ENCODE assay signal across 8 cellular contexts in genomic region chr11:57513911-57514537, GRCh38. TPM values are rescaled to one million over a fixed set of nuclear protein-coding genes. Genes with fewer than 3 reads are reported as not detected.
DNase-seq lines count a peak whose midpoint lies in the region; ATAC-seq, FAIRE-seq and TF ChIP-seq lines count a peak whose summit lies in the region.

No MANE protein-coding gene starts in this region.

- CTCF ChIA-PET in H1 (lab: Charles Lee; ENCODE audit: partially characterized antibody), result interaction anchor here (0.7 to 25.4 kb wide), 10 partner anchors 13 to 168 kb away, joined by 3 to 1146 read pairs (median 4); partner anchors contain the start of gene TIMM10

- peak overlapping the region in 1 of 7 donors; percentile 13 for H3K27ac Mint-ChIP-seq in CD14-positive monocyte

- H3K4me3 ChIP-seq in HUES64 (ENCODE audit: low read length) (peak overlapping the region; percentile 70), WERI-Rb-1 (ENCODE audit: low read depth, low read length) (peak overlapping the region; percentile 78; the same call in 1 of the 2 replicates), H1 (ENCODE audit: extremely low read depth in 1 of 4, insufficient read depth in 2 of 4, low read depth in 3 of 4, low read length in 4 of 4) (peak overlapping the region; percentile 49 to 76 (median 68)), mucosa of rectum (ENCODE audit: low read length in 2 of 2) (peak overlapping the region; percentile 76 to 87), thymus (ENCODE audit: low read length) (peak overlapping the region; percentile 62)

- H2BK12ac ChIP-seq in H1 (ENCODE audit: low read depth, low read length), result peak overlapping the region; percentile 60; the same call in 1 of the 2 replicates

- H2AFZ ChIP-seq in H1 (ENCODE audit: low read length), result peak overlapping the region; percentile 48; the same call in 1 of the 2 replicates

- H3K56ac ChIP-seq in H1 (replicated peaks; ENCODE audit: insufficient read length, low read depth, low read length), result peak overlapping the region; percentile 8

- H3K4me2 ChIP-seq in H1 (ENCODE audit: insufficient read depth in 1 of 2, low read depth in 2 of 2, low read length in 2 of 2), result peak overlapping the region; percentile 56 to 95

- no peak overlapping the region for H4K5ac ChIP-seq in H1 (ENCODE audit: insufficient read length, low read depth, low read length)

- peaks cover 46% of the 10 kb centered on the region for H3K27me3 ChIP-seq in HUES64 (ENCODE audit: insufficient read depth, low read length)
- peaks cover 20% of the 10 kb centered on the region for H3K27me3 ChIP-seq in WERI-Rb-1 (ENCODE audit: insufficient read depth, low read depth, severe bottlenecking)
- H3K27me3 ChIP-seq in H1 (replicated peaks in 1 of 4; ENCODE audit: control insufficient read depth in 3 of 4, extremely low read depth in 1 of 4, insufficient read depth in 3 of 4, low read length in 3 of 4), result peaks cover 0 to 21% (median 10%) of the 10 kb centered on the region in 4 experiments; a peak in 4 of 7 replicates
- H3K27me3 ChIP-seq in mucosa of rectum (ENCODE audit: control insufficient read depth in 2 of 2, insufficient read depth in 2 of 2, low read length in 2 of 2), result no peaks in the 10 kb centered on the region
- peaks cover 13% of the 10 kb centered on the region for H3K27me3 ChIP-seq in thymus (ENCODE audit: control insufficient read depth, insufficient read depth)

- no peak for FAIRE-seq in H1 (lab: Jason Lieb, UNC)

- H3K4me1 ChIP-seq in HUES64 (ENCODE audit: insufficient read depth, low read length), result peaks cover 3% of the 10 kb centered on the region; the same call in 1 of the 2 replicates
- peaks cover 3 to 10% (median 5%) of the 10 kb centered on the region in 4 experiments for H3K4me1 ChIP-seq in H1 (replicated peaks in 1 of 4; ENCODE audit: control insufficient read depth in 3 of 4, insufficient read depth in 4 of 4, low read length in 3 of 4)
- peaks cover 6% of the 10 kb centered on the region in 2 donors for H3K4me1 ChIP-seq in mucosa of rectum (ENCODE audit: control insufficient read depth in 2 of 2, insufficient read depth in 2 of 2, low read length in 2 of 2)
- H3K4me1 ChIP-seq in thymus (ENCODE audit: control insufficient read depth, insufficient read depth, low read length), result peaks cover 2% of the 10 kb centered on the region

- peaks cover 0 to 17% of the 10 kb centered on the region in 2 experiments; a peak in 3 of 4 replicates for H3K79me2 ChIP-seq in H1 (ENCODE audit: control insufficient read depth in 1 of 2, insufficient read depth in 2 of 2, low read length in 2 of 2)

- POLR2A ChIA-PET in H1 (lab: Charles Lee; ENCODE audit: partially characterized antibody), result interaction anchor here (0.9 to 8.4 kb wide), 22 partner anchors 9 to 227 kb away, joined by 3 to 110 read pairs (median 8); partner anchors contain the start of genes RTN4RL2, SELENOH, SMTNL1 and TIMM10

- ATAC-seq in GM19455 (IDR thresholded peaks at IDR 0.05; ENCODE audit: unreplicated experiment), result peak; percentile 39

- intact Hi-C loops in CD14-positive monocyte (cut with micrococcal nuclease), result no loop called here

- no peak overlapping the region for H3K23ac ChIP-seq in H1 (ENCODE audit: insufficient read length)

- H3K14ac ChIP-seq in H1 (ENCODE audit: insufficient read length), result no peak overlapping the region

- 0 out of 2 replicates have a peak, but pooled peaks cover 2% of the 10 kb centered on the region for H3K79me1 ChIP-seq in H1 (ENCODE audit: low read depth, low read length)

- peaks cover 0 to 3% of the 10 kb centered on the region in 2 donors for H3K36me3 Mint-ChIP-seq in CD14-positive monocyte

- H2AK5ac ChIP-seq in H1 (ENCODE audit: low read depth, low read length), result 0 out of 2 replicates have a peak overlapping the region, but pooled peaks have one; percentile 13

- peak overlapping the region; percentile 22 for H4K91ac ChIP-seq in H1 (replicated peaks; ENCODE audit: insufficient read length, low read length)

- H3K4ac ChIP-seq in H1 (replicated peaks; ENCODE audit: insufficient read length, low read depth, low read length), result peak overlapping the region; percentile 66

- H2BK120ac ChIP-seq in H1 (replicated peaks; ENCODE audit: low read depth, low read length), result no peak overlapping the region

- peaks cover 1 to 13% (median 6%) of the 10 kb centered on the region in 3 donors for H3K27me3 Mint-ChIP-seq in CD14-positive monocyte (ENCODE audit: low read depth in 3 of 3)

- no peak overlapping the region for H2BK5ac ChIP-seq in H1 (ENCODE audit: low read depth, low read length)

- H3K9me3 Mint-ChIP-seq in CD14-positive monocyte, result peaks cover 0 to 3% (median 0%) of the 10 kb centered on the region in 7 donors

- H4K8ac ChIP-seq in H1 (ENCODE audit: extremely low read depth, insufficient read depth, low read length), result peak overlapping the region; percentile 91

- TF ChIP-seq CTCF in CD14-positive monocyte (IDR thresholded peaks at IDR 0.05), result no peak
- TF ChIP-seq CTCF in WERI-Rb-1 (IDR thresholded peaks at IDR 0.05; ENCODE audit: low read depth, low read length), result no peak
- no peak for TF ChIP-seq CTCF in H1 (IDR thresholded peaks at IDR 0.05; ENCODE audit: control extremely low read depth in 1 of 3, insufficient read depth in 1 of 3, low read depth in 1 of 3, low read length in 3 of 3)

- 7% methylated on average over 35 of the region's 35 CpGs for WGBS in HUES64
- WGBS in H1 (ENCODE audit: extremely low coverage in 1 of 2, insufficient coverage in 1 of 2, insufficient read length in 1 of 2, insufficient replicate concordance in 2 of 2, low coverage in 1 of 2, low lambda C conversion rate in 2 of 2, missing lambda C conversion rate in 1 of 2), 2 experiments, result 8% methylated on average over 35 of the region's 35 CpGs; no CpG with 5 or more reads in 1 of the 2 experiments
- 23% methylated on average over 35 of the region's 35 CpGs for WGBS in thymus

- no peak for TF ChIP-seq EP300 in H1 (IDR thresholded peaks at IDR 0.05; ENCODE audit: borderline replicate concordance in 1 of 2, low read depth in 2 of 2, low read length in 2 of 2)

- H4K20me1 ChIP-seq in H1 (replicated peaks in 1 of 2; ENCODE audit: control insufficient read depth in 1 of 2, insufficient read depth in 2 of 2, low read length in 2 of 2), result peaks cover 2 to 3% of the 10 kb centered on the region in 2 experiments

- H3K23me2 ChIP-seq in H1 (ENCODE audit: low read depth, low read length), result peaks cover 19% of the 10 kb centered on the region; the same call in 1 of the 2 replicates

- no peak; a peak in 1 of 3 replicates for TF ChIP-seq POLR2A in H1 (IDR thresholded peaks at IDR 0.05; ENCODE audit: control extremely low read depth in 1 of 2, low read depth in 2 of 2, low read length in 2 of 2)

- H3K9ac ChIP-seq in HUES64 (ENCODE audit: low read depth, low read length) (peak overlapping the region; percentile 69), H1 (replicated peaks in 1 of 4; ENCODE audit: extremely low read depth in 1 of 4, low read depth in 3 of 4, low read length in 3 of 4) (peak overlapping the region; percentile 46 to 77 (median 56); a peak in 6 of 7 replicates), mucosa of rectum (ENCODE audit: low read depth in 1 of 2, low read length in 2 of 2) (peak overlapping the region; percentile 60 to 71)

- H3K27ac ChIP-seq in HUES64 (ENCODE audit: low read depth, low read length) (no peak overlapping the region), WERI-Rb-1 (no peak overlapping the region), H1 (ENCODE audit: low read depth, low read length) (no peak overlapping the region), mucosa of rectum (ENCODE audit: low read depth in 2 of 2, low read length in 2 of 2) (no peak overlapping the region), thymus (ENCODE audit: low read depth) (no peak overlapping the region)

- DNase-seq in CD14-positive monocyte (ENCODE audit: low spot score) (no peak), WERI-Rb-1 (no peak), H1 (ENCODE audit: low read depth in 1 of 2, low spot score in 2 of 2) (no peak), middle frontal gyrus (ENCODE audit: extremely low spot score, low spot score) (no peak)

- no peak for TF ChIP-seq RAD21 in H1 (IDR thresholded peaks at IDR 0.05 in 1 of 2, conservative IDR thresholded peaks at IDR 0.05 in 1 of 2; ENCODE audit: low read depth in 2 of 2, low read length in 2 of 2)

- H3K4me3 Mint-ChIP-seq in CD14-positive monocyte, result peak overlapping the region; percentile 99

- no peak overlapping the region for H2BK15ac ChIP-seq in H1 (ENCODE audit: low read length)

- H3K9me3 ChIP-seq in HUES64 (ENCODE audit: insufficient read depth, low read depth, low read length), result no peaks in the 10 kb centered on the region
- no peaks in the 10 kb centered on the region for H3K9me3 ChIP-seq in WERI-Rb-1 (ENCODE audit: severe bottlenecking)
- no peaks in the 10 kb centered on the region for H3K9me3 ChIP-seq in H1 (ENCODE audit: insufficient read depth in 2 of 2, low read depth in 1 of 2, low read length in 1 of 2)
- no peaks in the 10 kb centered on the region for H3K9me3 ChIP-seq in mucosa of rectum (ENCODE audit: control insufficient read depth in 2 of 2, low read length in 2 of 2)
- no peaks in the 10 kb centered on the region for H3K9me3 ChIP-seq in thymus (ENCODE audit: control insufficient read depth)

- H3K4me1 Mint-ChIP-seq in CD14-positive monocyte, result peaks cover 26% of the 10 kb centered on the region

- no peak overlapping the region for H2BK20ac ChIP-seq in H1 (ENCODE audit: low read length)

- H3K36me3 ChIP-seq in HUES64 (ENCODE audit: insufficient read depth, low read length), result no peaks in the 10 kb centered on the region
- no peaks in the 10 kb centered on the region for H3K36me3 ChIP-seq in WERI-Rb-1
- H3K36me3 ChIP-seq in H1 (ENCODE audit: control insufficient read depth in 2 of 4, insufficient read depth in 4 of 4, low read length in 3 of 4), result no peaks in the 10 kb centered on the region
- H3K36me3 ChIP-seq in mucosa of rectum (ENCODE audit: control insufficient read depth in 2 of 2, insufficient read depth in 2 of 2, low read length in 2 of 2), result no peaks in the 10 kb centered on the region
- H3K36me3 ChIP-seq in thymus (ENCODE audit: control insufficient read depth, insufficient read depth), result no peaks in the 10 kb centered on the region

- H3K18ac ChIP-seq in H1 (ENCODE audit: extremely low read depth, low read length), result peak overlapping the region; percentile 87

RNA-seq across cellular contexts. Expression of gene SLC43A1, which starts 1.5 kb away (rescaled TPM):
- polyA plus RNA-seq in CD14-positive monocyte, result 1 to 10 TPM; 5.4 to 5.8 TPM
- polyA plus RNA-seq in HUES64 (2013, experiment 1 of 2), result 8.7 TPM
- 10.2 TPM for polyA plus RNA-seq in HUES64 (2013, experiment 2 of 2)
- 30.1 and 34.5 TPM in 2 replicates for total RNA-seq in H1 (2021; fragmentation: NEBNext Ultra II Directional; extraction: Animal tissue kit (Norgen Biotek cat#: 25700))
- 58.0 and 79.5 TPM in 2 replicates for polyA plus RNA-seq in H1 (2011; rRNA removed)
- polyA plus RNA-seq in H1 (2011; cell fraction: cytosol; rRNA removed), result 51.3 TPM
- polyA plus RNA-seq in H1 (2011; cell fraction: nucleus; rRNA removed), result 92.4 TPM
- 27.7 to 39.6 TPM (median 34.4 TPM) in 4 replicates for polyA plus RNA-seq in H1 (2012, experiment 1 of 2)
- polyA plus RNA-seq in H1 (2012, experiment 2 of 2), result 34.6 TPM
- 25.5 TPM for polyA plus RNA-seq in H1 (2013, experiment 1 of 2)
- 27.2 TPM for polyA plus RNA-seq in H1 (2013, experiment 2 of 2)
- 54.4 and 66.2 TPM in 2 replicates for polyA minus RNA-seq in H1 (2011; rRNA and poly(A)+ RNA removed)
- 27.5 TPM for polyA minus RNA-seq in H1 (2011; cell fraction: cytosol; rRNA and poly(A)+ RNA removed)
- 36.7 TPM for polyA minus RNA-seq in H1 (2011; cell fraction: nucleus; rRNA and poly(A)+ RNA removed)
- polyA plus RNA-seq in thymus, result 5.1 TPM

RNA-seq across cellular contexts. Expression of gene TIMM10, which starts 16.5 kb away (rescaled TPM):
- 10 to 100 TPM; 58.3 to 62.1 TPM for polyA plus RNA-seq in CD14-positive monocyte
- 85.9 TPM for polyA plus RNA-seq in HUES64 (2013, experiment 1 of 2)
- 75.9 TPM for polyA plus RNA-seq in HUES64 (2013, experiment 2 of 2)
- 109 and 117 TPM in 2 replicates for total RNA-seq in H1 (2021; fragmentation: NEBNext Ultra II Directional; extraction: Animal tissue kit (Norgen Biotek cat#: 25700))
- 208 and 227 TPM in 2 replicates for polyA plus RNA-seq in H1 (2011; rRNA removed)
- 230 TPM for polyA plus RNA-seq in H1 (2011; cell fraction: cytosol; rRNA removed)
- 119 TPM for polyA plus RNA-seq in H1 (2011; cell fraction: nucleus; rRNA removed)
- polyA plus RNA-seq in H1 (2012, experiment 1 of 2), result 158 to 185 TPM (median 175 TPM) in 4 replicates
- 187 TPM for polyA plus RNA-seq in H1 (2012, experiment 2 of 2)
- 152 TPM for polyA plus RNA-seq in H1 (2013, experiment 1 of 2)
- 158 TPM for polyA plus RNA-seq in H1 (2013, experiment 2 of 2)
- 71.3 and 73.7 TPM in 2 replicates for polyA minus RNA-seq in H1 (2011; rRNA and poly(A)+ RNA removed)
- polyA minus RNA-seq in H1 (2011; cell fraction: cytosol; rRNA and poly(A)+ RNA removed), result 25.8 TPM
- polyA minus RNA-seq in H1 (2011; cell fraction: nucleus; rRNA and poly(A)+ RNA removed), result 40.7 TPM
- polyA plus RNA-seq in thymus, result 49.3 TPM

RNA-seq across cellular contexts. Expression of gene SMTNL1, which starts 23.4 kb away (rescaled TPM):
- polyA plus RNA-seq in CD14-positive monocyte, result not detected
- 0.15 TPM for polyA plus RNA-seq in HUES64 (2013, experiment 1 of 2)
- polyA plus RNA-seq in HUES64 (2013, experiment 2 of 2), result 0.44 TPM
- not detected in 2 replicates for total RNA-seq in H1 (2021; fragmentation: NEBNext Ultra II Directional; extraction: Animal tissue kit (Norgen Biotek cat#: 25700))
- 0.13 and 0.18 TPM in 2 replicates for polyA plus RNA-seq in H1 (2011; rRNA removed)
- polyA plus RNA-seq in H1 (2011; cell fraction: cytosol; rRNA removed), result 0.22 TPM
- 0.23 TPM for polyA plus RNA-seq in H1 (2011; cell fraction: nucleus; rRNA removed)
- polyA plus RNA-seq in H1 (2012, experiment 1 of 2), result 0.31 to 0.55 TPM (median 0.44 TPM) in 4 replicates
- 0.26 TPM for polyA plus RNA-seq in H1 (2012, experiment 2 of 2)
- 0.24 TPM for polyA plus RNA-seq in H1 (2013, experiment 1 of 2)
- polyA plus RNA-seq in H1 (2013, experiment 2 of 2), result 0.11 TPM
- not detected in 2 replicates for polyA minus RNA-seq in H1 (2011; rRNA and poly(A)+ RNA removed)
- polyA minus RNA-seq in H1 (2011; cell fraction: cytosol; rRNA and poly(A)+ RNA removed), result not detected
- polyA minus RNA-seq in H1 (2011; cell fraction: nucleus; rRNA and poly(A)+ RNA removed), result not detected
- polyA plus RNA-seq in thymus, result 0.05 TPM

RNA-seq across cellular contexts. Expression of gene UBE2L6, which starts 53.4 kb away (rescaled TPM):
- 100 to 1,000 TPM; 268 to 284 TPM for polyA plus RNA-seq in CD14-positive monocyte
- polyA plus RNA-seq in HUES64 (2013, experiment 1 of 2), result 32.1 TPM
- 45.3 TPM for polyA plus RNA-seq in HUES64 (2013, experiment 2 of 2)
- total RNA-seq in H1 (2021; fragmentation: NEBNext Ultra II Directional; extraction: Animal tissue kit (Norgen Biotek cat#: 25700)), result 67.8 and 68.1 TPM in 2 replicates
- polyA plus RNA-seq in H1 (2011; rRNA removed), result 89.2 and 94.8 TPM in 2 replicates
- polyA plus RNA-seq in H1 (2011; cell fraction: cytosol; rRNA removed), result 92.7 TPM
- 76.4 TPM for polyA plus RNA-seq in H1 (2011; cell fraction: nucleus; rRNA removed)
- polyA plus RNA-seq in H1 (2012, experiment 1 of 2), result 85.5 to 104 TPM (median 94.8 TPM) in 4 replicates
- polyA plus RNA-seq in H1 (2012, experiment 2 of 2), result 94.0 TPM
- polyA plus RNA-seq in H1 (2013, experiment 1 of 2), result 54.7 TPM
- polyA plus RNA-seq in H1 (2013, experiment 2 of 2), result 57.9 TPM
- polyA minus RNA-seq in H1 (2011; rRNA and poly(A)+ RNA removed), result 95.5 and 96.0 TPM in 2 replicates
- polyA minus RNA-seq in H1 (2011; cell fraction: cytosol; rRNA and poly(A)+ RNA removed), result 37.5 TPM
- 32.1 TPM for polyA minus RNA-seq in H1 (2011; cell fraction: nucleus; rRNA and poly(A)+ RNA removed)
- polyA plus RNA-seq in thymus, result 98.7 TPM

RNA-seq across cellular contexts. Expression of gene RTN4RL2, which starts 53.7 kb away (rescaled TPM):
- under 1 TPM; 0.40 to 0.53 TPM for polyA plus RNA-seq in CD14-positive monocyte
- 8.6 TPM for polyA plus RNA-seq in HUES64 (2013, experiment 1 of 2)
- polyA plus RNA-seq in HUES64 (2013, experiment 2 of 2), result 11.8 TPM
- total RNA-seq in H1 (2021; fragmentation: NEBNext Ultra II Directional; extraction: Animal tissue kit (Norgen Biotek cat#: 25700)), result 23.7 and 24.4 TPM in 2 replicates
- polyA plus RNA-seq in H1 (2011; rRNA removed), result 11.4 and 17.3 TPM in 2 replicates
- polyA plus RNA-seq in H1 (2011; cell fraction: cytosol; rRNA removed), result 4.4 TPM
- polyA plus RNA-seq in H1 (2011; cell fraction: nucleus; rRNA removed), result 11.2 TPM
- polyA plus RNA-seq in H1 (2012, experiment 1 of 2), result 13.1 to 33.1 TPM (median 28.5 TPM) in 4 replicates
- 15.1 TPM for polyA plus RNA-seq in H1 (2012, experiment 2 of 2)
- polyA plus RNA-seq in H1 (2013, experiment 1 of 2), result 25.6 TPM
- 28.8 TPM for polyA plus RNA-seq in H1 (2013, experiment 2 of 2)
- polyA minus RNA-seq in H1 (2011; rRNA and poly(A)+ RNA removed), result 3.2 and 3.9 TPM in 2 replicates
- 16.0 TPM for polyA minus RNA-seq in H1 (2011; cell fraction: cytosol; rRNA and poly(A)+ RNA removed)
- polyA minus RNA-seq in H1 (2011; cell fraction: nucleus; rRNA and poly(A)+ RNA removed), result 12.4 TPM
- 1.4 TPM for polyA plus RNA-seq in thymus
